ENCODE assay signal across 8 cellular contexts in the genomic region with DNA sequence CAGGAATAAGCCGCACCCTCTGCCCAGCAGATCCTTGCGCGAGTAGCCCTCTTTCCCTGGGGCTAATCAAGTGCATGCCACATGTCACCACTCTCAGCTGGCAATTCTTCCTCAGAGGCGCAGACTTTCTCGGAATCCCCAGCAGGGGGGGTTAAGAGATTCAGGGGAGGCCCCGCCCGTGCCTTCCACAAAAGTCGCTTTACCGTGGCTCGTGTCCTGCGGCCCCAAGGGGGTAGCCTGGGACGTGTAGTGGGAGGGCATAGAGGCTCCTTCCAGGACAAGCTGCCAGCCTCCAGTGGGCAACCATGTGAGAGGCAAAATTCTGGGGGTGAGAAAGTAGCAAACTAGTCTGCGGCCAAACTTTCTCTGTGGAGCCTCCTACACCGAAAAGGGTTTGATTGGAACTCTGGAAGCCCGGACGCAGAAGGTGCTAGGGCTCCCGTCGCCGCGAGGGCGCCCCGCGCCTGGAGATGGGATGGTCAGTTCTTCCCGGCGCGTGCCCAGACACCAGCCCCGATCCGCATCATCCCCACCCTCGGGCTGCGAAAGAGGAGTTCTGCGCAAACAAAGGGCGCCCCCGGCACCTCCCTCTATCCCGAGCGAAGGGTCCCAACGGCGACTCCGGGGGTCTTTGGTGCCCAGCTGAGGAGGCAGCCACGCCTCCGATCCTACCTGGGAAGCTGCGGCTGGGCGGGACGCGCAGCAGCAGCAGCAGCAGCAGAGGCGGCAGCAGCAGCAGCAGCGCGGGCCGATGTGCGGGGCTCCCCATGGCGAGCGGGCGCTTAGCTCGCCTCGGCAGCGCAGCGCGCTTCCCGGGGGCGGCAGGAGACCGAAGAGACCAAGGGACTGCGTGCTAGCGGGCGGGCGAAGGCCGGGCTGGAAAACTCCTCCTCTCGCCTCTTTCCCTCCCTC. TPM values are rescaled to one million over a fixed set of nuclear protein-coding genes. Genes with fewer than 3 reads are reported as not detected.
A peak's percentile ranks its signal among the peaks of the same experiment; 100 is the strongest.
DNase-seq lines count a peak whose midpoint lies in the region; ATAC-seq and TF ChIP-seq lines count a peak whose summit lies in the region.

Gene SRPX, minus strand, starts transcription at position 848 of the 912 bp plus-strand sequence. Its CDS starts 79 bp downstream, at position 769.

- H3K4me3 Mint-ChIP-seq in activated B cell treated with CpG ODN at 0.5 μM for 24 hours: peak within 1 kb of the TSS; percentile 46
- H3K4me3 Mint-ChIP-seq in osteocyte (ENCODE audit: unreplicated experiment): peak within 1 kb of the TSS; percentile 81

- peaks cover 4% of the 10 kb centered on the region for H3K4me1 Mint-ChIP-seq in activated B cell treated with CpG ODN at 0.5 μM for 24 hours
- peaks cover 19% of the 10 kb centered on the region for H3K4me1 Mint-ChIP-seq in osteocyte (ENCODE audit: unreplicated experiment)

- POLR2A ChIA-PET in activated B cell treated with CpG ODN at 0.5 μM for 24 hours (lab: Charles Lee): no interaction called here

- peaks cover 37% of the 10 kb centered on the region for H3K27me3 Mint-ChIP-seq in activated B cell treated with CpG ODN at 0.5 μM for 24 hours
- H3K27me3 Mint-ChIP-seq in osteocyte (ENCODE audit: unreplicated experiment): no peaks in the 10 kb centered on the region

- peak; percentile 35 for DNase-seq in stimulated activated CD4-positive, alpha-beta T cell treated with anti-CD3 and anti-CD28 coated beads, Interleukin-15, amount 100 ng/mL, for 24 hours
- no peak for DNase-seq in stimulated activated CD4-positive, alpha-beta T cell treated with anti-CD3 and anti-CD28 coated beads, Interleukin-4, amount 100 ng/mL, for 1 hour
- DNase-seq in LHCN-M2 (ENCODE audit: low read depth) (peak; percentile 75), activated B cell treated with CpG ODN at 0.5 μM for 24 hours (no peak), foreskin melanocyte (peak; percentile 77), osteocyte (ENCODE audit: extremely low spot score, unreplicated experiment) (peak; percentile 87)

- TF ChIP-seq CTCF in activated B cell treated with CpG ODN at 0.5 μM for 24 hours (IDR thresholded peaks at IDR 0.05) (no peak), osteocyte (IDR thresholded peaks at IDR 0.05) (peak; percentile 52)

- H3K36me3 Mint-ChIP-seq in activated B cell treated with CpG ODN at 0.5 μM for 24 hours (ENCODE audit: low read depth): no peaks in the 10 kb centered on the region
- no peaks in the 10 kb centered on the region for H3K36me3 Mint-ChIP-seq in osteocyte (ENCODE audit: unreplicated experiment)

- H3K27ac Mint-ChIP-seq in activated B cell treated with CpG ODN at 0.5 μM for 24 hours: no peak within 1 kb of the TSS
- H3K27ac Mint-ChIP-seq in osteocyte (ENCODE audit: unreplicated experiment): peak within 1 kb of the TSS; percentile 43

- H3K9me3 Mint-ChIP-seq in activated B cell treated with CpG ODN at 0.5 μM for 24 hours: no peaks in the 10 kb centered on the region
- no peaks in the 10 kb centered on the region for H3K9me3 Mint-ChIP-seq in osteocyte (ENCODE audit: unreplicated experiment)

- ATAC-seq in activated B cell treated with CpG ODN at 0.5 μM for 24 hours (ENCODE audit: low read depth) (no peak), GM19023 (IDR thresholded peaks at IDR 0.05; ENCODE audit: unreplicated experiment) (no peak), GM21360 (IDR thresholded peaks at IDR 0.05; ENCODE audit: unreplicated experiment) (no peak)

- intact Hi-C loops in activated B cell treated with CpG ODN at 0.5 μM for 24 hours (cut with micrococcal nuclease): no loop called here

- CTCF ChIA-PET in activated B cell treated with CpG ODN at 0.5 μM for 24 hours (lab: Charles Lee): no interaction called here

RNA-seq across cellular contexts. Expression of gene SRPX, which starts in this region (rescaled TPM):
- total RNA-seq in LHCN-M2 (2014; rRNA removed): 182 and 185 TPM in 2 replicates
- 52.7 TPM for polyA plus RNA-seq in LHCN-M2 (2012)
- not detected in 2 replicates for total RNA-seq in activated B cell treated with CpG ODN at 0.5 μM for 24 hours
- total RNA-seq in osteocyte: 41.7 and 48.0 TPM in 2 replicates

Comparison
In these comparisons a context has a peak if more than half of its experiments do, and no peak if none do; other contexts are left out.
1. RNA of gene SRPX (total RNA-seq): 182 to 185 TPM in LHCN-M2 and 41.7 to 48.0 TPM in osteocyte; not detected in activated B cell treated with CpG ODN at 0.5 μM for 24 hours; every median in the first group is over 10 times any median in the second.
2. DNase-seq: peak in stimulated activated CD4-positive, alpha-beta T cell treated with anti-CD3 and anti-CD28 coated beads, Interleukin-15, amount 100 ng/mL, for 24 hours (single experiment), LHCN-M2 (single experiment), foreskin melanocyte (single experiment) and osteocyte (single experiment); none in stimulated activated CD4-positive, alpha-beta T cell treated with anti-CD3 and anti-CD28 coated beads, Interleukin-4, amount 100 ng/mL, for 1 hour (single experiment) and activated B cell treated with CpG ODN at 0.5 μM for 24 hours (single experiment).